Comparison of ENCODE assay signal across 13 cellular contexts in the genomic region with DNA sequence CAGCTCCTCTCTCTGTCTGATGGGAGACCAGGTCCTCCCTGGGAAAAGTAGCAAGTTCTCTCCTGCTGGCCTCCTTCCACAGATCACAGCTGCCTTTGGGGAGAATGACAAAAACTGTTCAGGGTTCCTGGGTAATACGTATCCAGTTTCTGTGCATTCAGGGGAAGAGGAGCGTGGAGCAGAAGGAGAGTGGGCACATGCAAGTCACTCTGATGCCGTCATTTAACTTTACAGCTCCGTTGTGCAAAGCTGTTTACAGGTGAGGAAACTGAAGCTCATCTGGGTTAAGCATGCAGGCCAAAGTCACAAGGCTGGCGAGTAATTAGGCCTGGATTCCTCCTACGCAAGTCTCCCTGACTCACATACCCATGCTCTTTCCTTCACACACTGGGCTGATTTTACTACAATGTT. TPM values are rescaled to one million over a fixed set of nuclear protein-coding genes. Genes with fewer than 3 reads are reported as not detected.
DNase-seq lines count a peak whose midpoint lies in the region; ATAC-seq and TF ChIP-seq lines count a peak whose summit lies in the region.
"Had no signal": no experiment of that assay in that cellular context is flagged by ENCODE, and none has a peak within 500 bp of the region (broad histone marks: within the 10 kb centered on the region; RNA-seq: fewer than 3 reads in every experiment).

No MANE protein-coding gene starts in this region.

- H3K4me1 ChIP-seq in PC-9 (replicated peaks; ENCODE audit: insufficient read depth) (peaks cover 71% of the 10 kb centered on the region), osteoblast (ENCODE audit: insufficient read depth, low read length) (peaks cover 54% of the 10 kb centered on the region), BE2C (no peaks in the 10 kb centered on the region)

- H3K4me1 Mint-ChIP-seq in activated CD8-positive, alpha-beta memory T cell treated with anti-CD3 and anti-CD28 coated beads, Interleukin-2, amount 10 ng/mL, durations not matched to agents 7 days and 5 days: no peaks in the 10 kb centered on the region
- H3K4me1 Mint-ChIP-seq: stimulated activated naive CD8-positive, alpha-beta T cell treated with anti-CD3 and anti-CD28 coated beads, Interleukin-15, amount 100 ng/mL, for 72 hours had no signal

- H3K79me2 ChIP-seq in PC-9 (ENCODE audit: low read depth) (no peaks in the 10 kb centered on the region), osteoblast (ENCODE audit: insufficient read depth, low read length) (no peaks in the 10 kb centered on the region)

- H3K9me3 Mint-ChIP-seq in activated CD8-positive, alpha-beta memory T cell treated with anti-CD3 and anti-CD28 coated beads, Interleukin-2, amount 10 ng/mL, durations not matched to agents 7 days and 5 days (ENCODE audit: low read depth): no peaks in the 10 kb centered on the region
- H3K9me3 Mint-ChIP-seq: stimulated activated naive CD8-positive, alpha-beta T cell treated with anti-CD3 and anti-CD28 coated beads, Interleukin-15, amount 100 ng/mL, for 72 hours had no signal

- intact Hi-C loops in PC-9 (cut with micrococcal nuclease; ENCODE audit: unreplicated experiment): loop anchor here (5.0 kb wide), 3 partner anchors 192 to 272 kb away; partner anchors contain the start of gene WWTR1

- peaks cover 51% of the 10 kb centered on the region for H3F3A ChIP-seq in PC-9 (ENCODE audit: insufficient read depth, low read depth)

- no peak for TF ChIP-seq CTCF in PC-9 (conservative IDR thresholded peaks at IDR 0.05)
- no peak for TF ChIP-seq CTCF in osteoblast (IDR thresholded peaks at IDR 0.05; ENCODE audit: extremely low read depth, low read depth, low read length)
- TF ChIP-seq CTCF in BE2C (IDR thresholded peaks at IDR 0.05; ENCODE audit: low read depth, low read length): no peak

- H3K4me3 ChIP-seq in PC-9 (no peak overlapping the region), osteoblast (ENCODE audit: insufficient read depth, low read length) (no peak overlapping the region), BE2C (ENCODE audit: low read depth, low read length) (no peak overlapping the region)

- H3K27ac ChIP-seq in PC-9 (peak overlapping the region; percentile 100), osteoblast (ENCODE audit: low read depth, low read length) (peak overlapping the region; percentile 96)
- H3K27ac ChIP-seq: KMS-11 had no signal

- no peak overlapping the region for H2AFZ ChIP-seq in PC-9
- no peak overlapping the region for H2AFZ ChIP-seq in osteoblast (ENCODE audit: low read length)

- POLR2A ChIA-PET in PC-9 (lab: Charles Lee; ENCODE audit: unreplicated experiment): no interaction called here

- peaks cover 12% of the 10 kb centered on the region for H3K9me3 ChIP-seq in PC-9 (ENCODE audit: insufficient read depth, low read depth)
- H3K9me3 ChIP-seq in osteoblast (ENCODE audit: low read depth, low read length): no peaks in the 10 kb centered on the region
- H3K9me3 ChIP-seq in BE2C: no peaks in the 10 kb centered on the region

- no peak overlapping the region for H3K4me3 Mint-ChIP-seq in activated CD8-positive, alpha-beta memory T cell treated with anti-CD3 and anti-CD28 coated beads, Interleukin-2, amount 10 ng/mL, durations not matched to agents 7 days and 5 days
- H3K4me3 Mint-ChIP-seq: stimulated activated naive CD8-positive, alpha-beta T cell treated with anti-CD3 and anti-CD28 coated beads, Interleukin-15, amount 100 ng/mL, for 72 hours had no signal

- H3K27ac Mint-ChIP-seq in activated CD8-positive, alpha-beta memory T cell treated with anti-CD3 and anti-CD28 coated beads, Interleukin-2, amount 10 ng/mL, durations not matched to agents 7 days and 5 days: no peak overlapping the region
- H3K27ac Mint-ChIP-seq: stimulated activated naive CD8-positive, alpha-beta T cell treated with anti-CD3 and anti-CD28 coated beads, Interleukin-15, amount 100 ng/mL, for 72 hours had no signal

- DNase-seq in COLO829 (ENCODE audit: low spot score) (peak; percentile 67), PC-9 (peak in 1 of 2 experiments; percentile 66), osteoblast (ENCODE audit: insufficient read length, low spot score, missing footprints) (peak; percentile 95), BE2C (no peak), HuH-7.5 (ENCODE audit: low spot score) (no peak), cerebellar nuclear complex (lab: John Stamatoyannopoulos, UW) (no peak)
- DNase-seq in activated CD8-positive, alpha-beta memory T cell treated with anti-CD3 and anti-CD28 coated beads, Interleukin-2, amount 10 ng/mL, durations not matched to agents 7 days and 5 days: no peak
- DNase-seq: head of caudate nucleus; NCI-H774; stimulated activated naive CD8-positive, alpha-beta T cell treated with anti-CD3 and anti-CD28 coated beads, Interleukin-15, amount 100 ng/mL, for 72 hours had no signal

- CTCF ChIA-PET in PC-9 (lab: Charles Lee): no interaction called here
- CTCF ChIA-PET in activated CD8-positive, alpha-beta memory T cell treated with anti-CD3 and anti-CD28 coated beads, Interleukin-2, amount 10 ng/mL, durations not matched to agents 7 days and 5 days (lab: Charles Lee): no interaction called here

- H4K20me1 ChIP-seq in PC-9 (ENCODE audit: insufficient read depth): no peaks in the 10 kb centered on the region
- H4K20me1 ChIP-seq in osteoblast (ENCODE audit: insufficient read depth, low read length): no peaks in the 10 kb centered on the region

- ATAC-seq in esophagus mucosa: peak; percentile 65
- no peak for ATAC-seq in activated CD8-positive, alpha-beta memory T cell treated with anti-CD3 and anti-CD28 coated beads, Interleukin-2, amount 10 ng/mL, durations not matched to agents 7 days and 5 days
- ATAC-seq: stimulated activated naive CD8-positive, alpha-beta T cell treated with anti-CD3 and anti-CD28 coated beads, Interleukin-15, amount 100 ng/mL, for 72 hours had no signal

- H3K27me3 Mint-ChIP-seq in activated CD8-positive, alpha-beta memory T cell treated with anti-CD3 and anti-CD28 coated beads, Interleukin-2, amount 10 ng/mL, durations not matched to agents 7 days and 5 days: peaks cover 3% of the 10 kb centered on the region
- H3K27me3 Mint-ChIP-seq: stimulated activated naive CD8-positive, alpha-beta T cell treated with anti-CD3 and anti-CD28 coated beads, Interleukin-15, amount 100 ng/mL, for 72 hours had no signal

- BruUV-seq in PC-9 (replicated peaks; lab: Mats Ljungman, UMichigan): no TSS peak

- H3K36me3 ChIP-seq in PC-9 (ENCODE audit: low read depth) (peaks cover 3% of the 10 kb centered on the region; the same call in 1 of the 2 replicates), osteoblast (ENCODE audit: insufficient read depth, low read length) (no peaks in the 10 kb centered on the region), BE2C (no peaks in the 10 kb centered on the region)

- H3K36me3 Mint-ChIP-seq in activated CD8-positive, alpha-beta memory T cell treated with anti-CD3 and anti-CD28 coated beads, Interleukin-2, amount 10 ng/mL, durations not matched to agents 7 days and 5 days: no peaks in the 10 kb centered on the region

- peak overlapping the region; percentile 95 for H3K4me2 ChIP-seq in PC-9
- peak overlapping the region; percentile 34 for H3K4me2 ChIP-seq in osteoblast (ENCODE audit: insufficient read depth, low read length)
- H3K4me2 ChIP-seq: KMS-11 had no signal

- H3K27me3 ChIP-seq in PC-9 (ENCODE audit: insufficient read depth, low read depth) (no peaks in the 10 kb centered on the region), osteoblast (ENCODE audit: insufficient read depth, low read length) (no peaks in the 10 kb centered on the region), BE2C (no peaks in the 10 kb centered on the region)

- no peaks in the 10 kb centered on the region for H3K9me2 ChIP-seq in PC-9 (ENCODE audit: insufficient read depth)

RNA-seq across cellular contexts. Expression of gene TM4SF1, which starts 7.5 kb away (rescaled TPM):
- 146 and 225 TPM in 2 replicates for total RNA-seq in PC-9 (2021)
- 125 TPM for total RNA-seq in esophagus mucosa
- total RNA-seq in osteoblast: 209 and 210 TPM in 2 replicates
- 1.5 TPM for polyA plus RNA-seq in BE2C (2012; ENCODE audit: insufficient read depth, insufficient read length, low read depth)
- not detected for total RNA-seq in activated CD8-positive, alpha-beta memory T cell treated with anti-CD3 and anti-CD28 coated beads, Interleukin-2, amount 10 ng/mL, durations not matched to agents 7 days and 5 days
- total RNA-seq: T-helper 2 cell treated with Interferon-gamma antibody and Interleukin-4, amounts not matched to agents 100 ng/mL and 5 ng/mL, for 36 hours had no signal

RNA-seq across cellular contexts. Expression of gene TM4SF18, which starts 51.5 kb away (rescaled TPM):
- total RNA-seq in PC-9 (2021): not detected in 2 replicates
- total RNA-seq in esophagus mucosa: 0.76 TPM
- 0.29 TPM in 1 of 2 replicates, not detected in the other for total RNA-seq in osteoblast
- polyA plus RNA-seq in BE2C (2012; ENCODE audit: insufficient read depth, insufficient read length, low read depth): not detected
- not detected for total RNA-seq in activated CD8-positive, alpha-beta memory T cell treated with anti-CD3 and anti-CD28 coated beads, Interleukin-2, amount 10 ng/mL, durations not matched to agents 7 days and 5 days
- total RNA-seq: T-helper 2 cell treated with Interferon-gamma antibody and Interleukin-4, amounts not matched to agents 100 ng/mL and 5 ng/mL, for 36 hours had no signal

Comparison
In these comparisons a context has a peak if more than half of its experiments do, and no peak if none do; other contexts are left out.
1. DNase-seq: peak in COLO829 (single experiment) and osteoblast (single experiment); none in BE2C (single experiment), activated CD8-positive, alpha-beta memory T cell treated with anti-CD3 and anti-CD28 coated beads, Interleukin-2, amount 10 ng/mL, durations not matched to agents 7 days and 5 days (single experiment), HuH-7.5 (single experiment) and cerebellar nuclear complex (0 of 2).
2. RNA of gene TM4SF1, which starts 7.5 kb away (total RNA-seq): 209 to 210 TPM in osteoblast, 146 to 225 TPM in PC-9 and 125 TPM in esophagus mucosa (single experiment); not detected in activated CD8-positive, alpha-beta memory T cell treated with anti-CD3 and anti-CD28 coated beads, Interleukin-2, amount 10 ng/mL, durations not matched to agents 7 days and 5 days; every median in the first group is over 100 times any median in the second.